In the genomic region with DNA sequence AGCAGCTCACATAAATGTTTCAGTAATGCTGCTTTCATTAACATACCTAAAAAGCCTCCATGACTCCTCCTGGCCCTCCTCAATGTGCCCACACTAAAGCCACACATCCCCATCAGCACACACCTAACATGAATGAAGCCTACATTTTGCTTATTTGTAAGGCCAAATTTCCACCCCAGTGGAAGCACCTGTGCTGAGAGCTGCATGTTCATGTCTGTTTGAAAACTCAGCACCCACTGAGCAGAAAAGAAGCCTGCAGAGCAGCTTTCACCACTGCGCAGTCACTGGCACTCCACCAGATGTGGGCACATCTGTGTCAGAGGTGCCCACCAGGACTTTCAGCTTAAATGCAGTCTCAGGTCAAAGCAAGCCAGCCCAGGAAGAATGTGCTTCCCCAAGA, we compare ENCODE assay signal across 20 cellular contexts.
A peak's percentile ranks its signal among the peaks of the same experiment; 100 is the strongest.
DNase-seq lines count a peak whose midpoint lies in the region; ATAC-seq and TF ChIP-seq lines count a peak whose summit lies in the region.
"Had no signal": no experiment of that assay in that cellular context is flagged by ENCODE, and none has a peak within 500 bp of the region (broad histone marks: within the 10 kb centered on the region; RNA-seq: fewer than 3 reads in every experiment).

No MANE protein-coding gene starts in this region.

- no peak overlapping the region for H3K4me3 Mint-ChIP-seq in activated CD8-positive, alpha-beta T cell treated with anti-CD3 and anti-CD28 coated beads for 36 hours
- no peak overlapping the region for H3K4me3 Mint-ChIP-seq in activated CD8-positive, alpha-beta T cell treated with anti-CD3 and anti-CD28 coated beads, Interleukin-2, amount 10 ng/mL, durations not matched to agents 7 days and 5 days
- H3K4me3 Mint-ChIP-seq in GM23338 = no peak overlapping the region
- H3K4me3 Mint-ChIP-seq in activated naive CD8-positive, alpha-beta T cell treated with anti-CD3 and anti-CD28 coated beads, Interleukin-2, amount 10 ng/mL, durations not matched to agents 7 days and 5 days = no peak overlapping the region
- no peak overlapping the region for H3K4me3 Mint-ChIP-seq in stimulated activated memory B cell treated with anti-CD40 and anti-IgM and Interleukin-4, amounts not matched to agents 10 μg/mL and 1 μg/mL and 100 μg/mL, for 72 hours
- H3K4me3 Mint-ChIP-seq: central memory CD8-positive, alpha-beta T cell; HFFc6; natural killer cell treated with Interleukin-12 subunit alpha and Interleukin-12 subunit beta and Interleukin-15 and Interleukin-18, amount 100 ng/mL, for 72 hours had no signal

- no peak for TF ChIP-seq CTCF in activated CD8-positive, alpha-beta T cell treated with anti-CD3 and anti-CD28 coated beads for 36 hours (IDR thresholded peaks at IDR 0.05)
- TF ChIP-seq CTCF in GM23338 (conservative IDR thresholded peaks at IDR 0.05; ENCODE audit: low read depth in 2 of 2) = no peak

- H3K27me3 ChIP-seq in GM23338 (ENCODE audit: insufficient read depth) = no peaks in the 10 kb centered on the region
- H3K27me3 ChIP-seq: dorsolateral prefrontal cortex had no signal

- H3K79me2 ChIP-seq in GM23338 (replicated peaks; ENCODE audit: insufficient read depth) = peaks cover 99% of the 10 kb centered on the region

- DNase-seq in activated CD8-positive, alpha-beta T cell treated with anti-CD3 and anti-CD28 coated beads for 36 hours = no peak
- no peak for DNase-seq in activated CD8-positive, alpha-beta T cell treated with anti-CD3 and anti-CD28 coated beads, Interleukin-2, amount 10 ng/mL, durations not matched to agents 7 days and 5 days
- no peak for DNase-seq in GM23338 (ENCODE audit: low spot score)
- DNase-seq in activated naive CD8-positive, alpha-beta T cell treated with anti-CD3 and anti-CD28 coated beads, Interleukin-2, amount 10 ng/mL, durations not matched to agents 7 days and 5 days = no peak
- DNase-seq in HuH-7.5 (ENCODE audit: low spot score) = no peak
- DNase-seq in GF-D8 (lab: John Stamatoyannopoulos, UW) = no peak
- DNase-seq: activated CD4-positive, alpha-beta T cell treated with anti-CD3 and anti-CD28 coated beads, Interleukin-2, amount 50 U/mL, for 1 hour; dorsolateral prefrontal cortex; HFFc6; Kasumi-1; NCI-H187; NCI-H69; right cardiac atrium; stimulated activated CD4-positive, alpha-beta T cell treated with anti-CD3 and anti-CD28 coated beads, Interleukin-12 subunit alpha, Interleukin-12 subunit beta, amount 100 ng/mL, for 4 hours; stimulated activated CD4-positive, alpha-beta T cell treated with anti-CD3 and anti-CD28 coated beads, Interleukin-4, amount 100 ng/mL, for 4 hours had no signal

- H3K4me2 ChIP-seq in GM23338 = 0 out of 2 replicates have a peak overlapping the region, but pooled peaks have one; percentile 23

- H3K4me1 Mint-ChIP-seq in activated CD8-positive, alpha-beta T cell treated with anti-CD3 and anti-CD28 coated beads for 36 hours (ENCODE audit: low read depth) = peaks cover 95% of the 10 kb centered on the region
- H3K4me1 Mint-ChIP-seq in activated CD8-positive, alpha-beta T cell treated with anti-CD3 and anti-CD28 coated beads, Interleukin-2, amount 10 ng/mL, durations not matched to agents 7 days and 5 days (ENCODE audit: low read depth) = peaks cover 77% of the 10 kb centered on the region
- peaks cover 79% of the 10 kb centered on the region for H3K4me1 Mint-ChIP-seq in GM23338
- H3K4me1 Mint-ChIP-seq in activated naive CD8-positive, alpha-beta T cell treated with anti-CD3 and anti-CD28 coated beads, Interleukin-2, amount 10 ng/mL, durations not matched to agents 7 days and 5 days = peaks cover 72% of the 10 kb centered on the region
- H3K4me1 Mint-ChIP-seq in stimulated activated memory B cell treated with anti-CD40 and anti-IgM and Interleukin-4, amounts not matched to agents 10 μg/mL and 1 μg/mL and 100 μg/mL, for 72 hours = peaks cover 85% of the 10 kb centered on the region

- peak overlapping the region; percentile 1; the same call in 1 of the 2 replicates for H3K27ac ChIP-seq in GM23338 (ENCODE audit: low read depth)
- H3K27ac ChIP-seq: parathyroid adenoma had no signal

- POLR2A ChIA-PET in activated CD8-positive, alpha-beta T cell treated with anti-CD3 and anti-CD28 coated beads for 36 hours (lab: Charles Lee) = interaction anchor here (0.6 to 1.4 kb wide), 4 partner anchors 8 to 760 kb away, joined by 3 to 8 read pairs (median 4); no protein-coding TSS in a partner anchor
- POLR2A ChIA-PET in activated CD8-positive, alpha-beta T cell treated with anti-CD3 and anti-CD28 coated beads, Interleukin-2, amount 10 ng/mL, durations not matched to agents 7 days and 5 days (lab: Charles Lee) = no interaction called here
- POLR2A ChIA-PET in activated naive CD8-positive, alpha-beta T cell treated with anti-CD3 and anti-CD28 coated beads, Interleukin-2, amount 10 ng/mL, durations not matched to agents 7 days and 5 days (lab: Charles Lee) = interaction anchor here (0.6 to 1.3 kb wide), 2 partner anchors 92 to 813 kb away, joined by 3 to 4 read pairs; no protein-coding TSS in a partner anchor

- no peaks in the 10 kb centered on the region for H3K27me3 Mint-ChIP-seq in activated CD8-positive, alpha-beta T cell treated with anti-CD3 and anti-CD28 coated beads for 36 hours
- no peaks in the 10 kb centered on the region for H3K27me3 Mint-ChIP-seq in activated CD8-positive, alpha-beta T cell treated with anti-CD3 and anti-CD28 coated beads, Interleukin-2, amount 10 ng/mL, durations not matched to agents 7 days and 5 days (ENCODE audit: low read depth)
- peaks cover 5% of the 10 kb centered on the region for H3K27me3 Mint-ChIP-seq in GM23338 (ENCODE audit: insufficient read depth, low read depth, poor library complexity)
- no peaks in the 10 kb centered on the region for H3K27me3 Mint-ChIP-seq in activated naive CD8-positive, alpha-beta T cell treated with anti-CD3 and anti-CD28 coated beads, Interleukin-2, amount 10 ng/mL, durations not matched to agents 7 days and 5 days
- H3K27me3 Mint-ChIP-seq in stimulated activated memory B cell treated with anti-CD40 and anti-IgM and Interleukin-4, amounts not matched to agents 10 μg/mL and 1 μg/mL and 100 μg/mL, for 72 hours = no peaks in the 10 kb centered on the region
- H3K27me3 Mint-ChIP-seq: central memory CD8-positive, alpha-beta T cell; natural killer cell treated with Interleukin-12 subunit alpha and Interleukin-12 subunit beta and Interleukin-15 and Interleukin-18, amount 100 ng/mL, for 72 hours had no signal

- no peak overlapping the region for H2AFZ ChIP-seq in GM23338
- H2AFZ ChIP-seq: parathyroid adenoma had no signal

- peaks cover 4% of the 10 kb centered on the region for H3K36me3 Mint-ChIP-seq in activated CD8-positive, alpha-beta T cell treated with anti-CD3 and anti-CD28 coated beads for 36 hours (ENCODE audit: low read depth)
- H3K36me3 Mint-ChIP-seq in activated CD8-positive, alpha-beta T cell treated with anti-CD3 and anti-CD28 coated beads, Interleukin-2, amount 10 ng/mL, durations not matched to agents 7 days and 5 days (ENCODE audit: low read depth) = peaks cover 13% of the 10 kb centered on the region
- H3K36me3 Mint-ChIP-seq in GM23338 (ENCODE audit: low read depth) = no peaks in the 10 kb centered on the region
- peaks cover 8% of the 10 kb centered on the region for H3K36me3 Mint-ChIP-seq in activated naive CD8-positive, alpha-beta T cell treated with anti-CD3 and anti-CD28 coated beads, Interleukin-2, amount 10 ng/mL, durations not matched to agents 7 days and 5 days
- H3K36me3 Mint-ChIP-seq in stimulated activated memory B cell treated with anti-CD40 and anti-IgM and Interleukin-4, amounts not matched to agents 10 μg/mL and 1 μg/mL and 100 μg/mL, for 72 hours = no peaks in the 10 kb centered on the region
- H3K36me3 Mint-ChIP-seq: natural killer cell treated with Interleukin-12 subunit alpha and Interleukin-12 subunit beta and Interleukin-15 and Interleukin-18, amount 100 ng/mL, for 72 hours had no signal

- intact Hi-C loops in activated CD8-positive, alpha-beta T cell treated with anti-CD3 and anti-CD28 coated beads for 36 hours (cut with micrococcal nuclease) = no loop called here

- no peak for ATAC-seq in activated CD8-positive, alpha-beta T cell treated with anti-CD3 and anti-CD28 coated beads for 36 hours
- ATAC-seq in activated CD8-positive, alpha-beta T cell treated with anti-CD3 and anti-CD28 coated beads, Interleukin-2, amount 10 ng/mL, durations not matched to agents 7 days and 5 days = no peak
- ATAC-seq in GM23338 (no peak), GM19035 (IDR thresholded peaks at IDR 0.05; ENCODE audit: unreplicated experiment) (no peak)
- ATAC-seq in activated naive CD8-positive, alpha-beta T cell treated with anti-CD3 and anti-CD28 coated beads, Interleukin-2, amount 10 ng/mL, durations not matched to agents 7 days and 5 days (ENCODE audit: low read depth) = no peak
- ATAC-seq in stimulated activated memory B cell treated with anti-CD40 and anti-IgM and Interleukin-4, amounts not matched to agents 10 μg/mL and 1 μg/mL and 100 μg/mL, for 72 hours = no peak
- ATAC-seq: natural killer cell treated with Interleukin-12 subunit alpha and Interleukin-12 subunit beta and Interleukin-15 and Interleukin-18, amount 100 ng/mL, for 72 hours; right cardiac atrium had no signal

- no peaks in the 10 kb centered on the region for H3K36me3 ChIP-seq in GM23338 (ENCODE audit: insufficient read depth)

- peaks cover 65% of the 10 kb centered on the region for H4K20me1 ChIP-seq in GM23338 (replicated peaks; ENCODE audit: insufficient read depth)

- H3K27ac Mint-ChIP-seq in activated CD8-positive, alpha-beta T cell treated with anti-CD3 and anti-CD28 coated beads for 36 hours = peak overlapping the region; percentile 71
- H3K27ac Mint-ChIP-seq in activated CD8-positive, alpha-beta T cell treated with anti-CD3 and anti-CD28 coated beads, Interleukin-2, amount 10 ng/mL, durations not matched to agents 7 days and 5 days = no peak overlapping the region
- H3K27ac Mint-ChIP-seq in GM23338 = peak overlapping the region; percentile 26; the same call in 1 of the 2 replicates
- peak overlapping the region; percentile 19 for H3K27ac Mint-ChIP-seq in activated naive CD8-positive, alpha-beta T cell treated with anti-CD3 and anti-CD28 coated beads, Interleukin-2, amount 10 ng/mL, durations not matched to agents 7 days and 5 days
- H3K27ac Mint-ChIP-seq in stimulated activated memory B cell treated with anti-CD40 and anti-IgM and Interleukin-4, amounts not matched to agents 10 μg/mL and 1 μg/mL and 100 μg/mL, for 72 hours = peak overlapping the region; percentile 63
- H3K27ac Mint-ChIP-seq: HFFc6 had no signal

- no peaks in the 10 kb centered on the region for H3K9me2 ChIP-seq in GM23338 (ENCODE audit: insufficient read depth)

- CTCF ChIA-PET in activated CD8-positive, alpha-beta T cell treated with anti-CD3 and anti-CD28 coated beads for 36 hours (lab: Charles Lee) = interaction anchor here (1.0 kb wide), 1 partner anchor 9 kb away, joined by 3 read pairs; no protein-coding TSS in a partner anchor
- CTCF ChIA-PET in activated CD8-positive, alpha-beta T cell treated with anti-CD3 and anti-CD28 coated beads, Interleukin-2, amount 10 ng/mL, durations not matched to agents 7 days and 5 days (lab: Charles Lee) = interaction anchor here (1.0 kb wide), 1 partner anchor 8 kb away, joined by 3 read pairs; no protein-coding TSS in a partner anchor

- H3F3A ChIP-seq in GM23338 (replicated peaks; ENCODE audit: low read depth) = no peaks in the 10 kb centered on the region; the same call in 1 of the 2 replicates

- no peaks in the 10 kb centered on the region for H3K9me3 Mint-ChIP-seq in activated CD8-positive, alpha-beta T cell treated with anti-CD3 and anti-CD28 coated beads for 36 hours
- no peaks in the 10 kb centered on the region for H3K9me3 Mint-ChIP-seq in activated CD8-positive, alpha-beta T cell treated with anti-CD3 and anti-CD28 coated beads, Interleukin-2, amount 10 ng/mL, durations not matched to agents 7 days and 5 days (ENCODE audit: insufficient read depth)
- no peaks in the 10 kb centered on the region for H3K9me3 Mint-ChIP-seq in GM23338
- no peaks in the 10 kb centered on the region for H3K9me3 Mint-ChIP-seq in activated naive CD8-positive, alpha-beta T cell treated with anti-CD3 and anti-CD28 coated beads, Interleukin-2, amount 10 ng/mL, durations not matched to agents 7 days and 5 days
- no peaks in the 10 kb centered on the region for H3K9me3 Mint-ChIP-seq in stimulated activated memory B cell treated with anti-CD40 and anti-IgM and Interleukin-4, amounts not matched to agents 10 μg/mL and 1 μg/mL and 100 μg/mL, for 72 hours
- H3K9me3 Mint-ChIP-seq: central memory CD8-positive, alpha-beta T cell; HFFc6; natural killer cell treated with Interleukin-12 subunit alpha and Interleukin-12 subunit beta and Interleukin-15 and Interleukin-18, amount 100 ng/mL, for 72 hours had no signal

- no peak overlapping the region for H3K4me3 ChIP-seq in GM23338

- peaks cover 79% of the 10 kb centered on the region for H3K4me1 ChIP-seq in GM23338 (ENCODE audit: insufficient read depth)
- H3K4me1 ChIP-seq: parathyroid adenoma had no signal
